ENCODE assay signal across 1 cellular context in the genomic region with DNA sequence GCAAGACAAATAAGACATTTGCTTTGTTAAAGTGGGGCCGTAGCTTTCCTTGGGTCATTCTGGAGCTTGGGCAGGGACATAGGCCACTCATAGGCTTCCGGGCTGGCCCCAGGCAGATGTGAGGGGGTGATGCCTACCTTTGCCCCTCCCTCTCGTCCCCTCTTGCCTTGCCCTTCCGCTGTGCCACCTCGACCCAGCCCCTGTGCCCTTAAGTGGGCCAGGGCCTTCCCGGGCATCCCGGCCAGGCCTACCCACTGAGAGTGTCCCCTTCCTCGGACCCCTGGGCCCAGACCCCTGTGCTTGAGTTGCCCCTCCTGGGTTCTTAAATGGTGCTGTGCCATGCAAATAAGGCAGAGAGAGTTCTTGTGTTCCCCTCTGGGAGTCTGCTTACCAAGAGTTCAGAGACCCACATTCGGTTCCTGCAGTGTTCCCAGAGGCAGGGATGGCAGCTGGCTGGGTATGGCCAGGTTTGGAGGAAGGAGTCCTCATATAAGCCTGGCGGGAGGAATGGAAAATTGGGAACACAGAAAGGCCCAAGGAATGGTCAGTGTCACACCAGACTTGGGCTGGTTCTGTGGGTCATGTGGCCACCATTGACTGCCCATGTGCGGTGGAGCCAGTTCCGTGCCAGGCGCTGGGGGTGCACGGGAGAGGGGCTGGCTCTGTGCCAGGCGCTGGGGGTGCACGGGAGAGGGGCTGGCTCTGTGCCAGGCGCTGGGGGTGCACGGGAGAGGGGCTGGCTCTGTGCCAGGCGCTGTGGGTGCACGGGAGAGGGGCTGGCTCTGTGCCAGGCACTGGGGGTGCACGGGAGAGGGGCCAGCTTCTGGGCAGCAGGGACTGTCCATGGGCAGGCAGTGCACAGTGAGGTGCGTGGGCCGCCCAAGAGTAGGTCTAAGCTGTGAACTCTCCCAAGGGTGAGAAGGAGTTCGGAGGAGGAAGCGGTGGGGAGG.
A peak's percentile ranks its signal among the peaks of the same experiment; 100 is the strongest.
TF ChIP-seq lines count a peak whose summit lies in the region.

No MANE protein-coding gene starts in this region.

TF ChIP-seq in HEK293, 187 proteins besides CTCF, POLR2A, EP300 and RAD21 (continued from another document):
- TF ChIP-seq, protein P1, sequence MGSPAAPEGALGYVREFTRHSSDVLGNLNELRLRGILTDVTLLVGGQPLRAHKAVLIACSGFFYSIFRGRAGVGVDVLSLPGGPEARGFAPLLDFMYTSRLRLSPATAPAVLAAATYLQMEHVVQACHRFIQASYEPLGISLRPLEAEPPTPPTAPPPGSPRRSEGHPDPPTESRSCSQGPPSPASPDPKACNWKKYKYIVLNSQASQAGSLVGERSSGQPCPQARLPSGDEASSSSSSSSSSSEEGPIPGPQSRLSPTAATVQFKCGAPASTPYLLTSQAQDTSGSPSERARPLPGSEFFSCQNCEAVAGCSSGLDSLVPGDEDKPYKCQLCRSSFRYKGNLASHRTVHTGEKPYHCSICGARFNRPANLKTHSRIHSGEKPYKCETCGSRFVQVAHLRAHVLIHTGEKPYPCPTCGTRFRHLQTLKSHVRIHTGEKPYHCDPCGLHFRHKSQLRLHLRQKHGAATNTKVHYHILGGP (tag by site-specific recombination; IDR thresholded peaks at IDR 0.05), result 0 out of 2 replicates have a peak, but pooled peaks have one; percentile 30
- TF ChIP-seq, protein P2, sequence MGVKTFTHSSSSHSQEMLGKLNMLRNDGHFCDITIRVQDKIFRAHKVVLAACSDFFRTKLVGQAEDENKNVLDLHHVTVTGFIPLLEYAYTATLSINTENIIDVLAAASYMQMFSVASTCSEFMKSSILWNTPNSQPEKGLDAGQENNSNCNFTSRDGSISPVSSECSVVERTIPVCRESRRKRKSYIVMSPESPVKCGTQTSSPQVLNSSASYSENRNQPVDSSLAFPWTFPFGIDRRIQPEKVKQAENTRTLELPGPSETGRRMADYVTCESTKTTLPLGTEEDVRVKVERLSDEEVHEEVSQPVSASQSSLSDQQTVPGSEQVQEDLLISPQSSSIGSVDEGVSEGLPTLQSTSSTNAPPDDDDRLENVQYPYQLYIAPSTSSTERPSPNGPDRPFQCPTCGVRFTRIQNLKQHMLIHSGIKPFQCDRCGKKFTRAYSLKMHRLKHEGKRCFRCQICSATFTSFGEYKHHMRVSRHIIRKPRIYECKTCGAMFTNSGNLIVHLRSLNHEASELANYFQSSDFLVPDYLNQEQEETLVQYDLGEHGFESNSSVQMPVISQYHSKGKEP (tag by site-specific recombination; IDR thresholded peaks at IDR 0.05), result no peak
- no peak for TF ChIP-seq ZBTB48 (tag by site-specific recombination; IDR thresholded peaks at IDR 0.05)
- TF ChIP-seq ZNF664 (tag by site-specific recombination; IDR thresholded peaks at IDR 0.05), result no peak
- peak; percentile 15; the same call in 1 of the 2 replicates for TF ChIP-seq ZIC2 (tag by site-specific recombination; IDR thresholded peaks at IDR 0.05)
- no peak for TF ChIP-seq WT1 (tag by site-specific recombination; IDR thresholded peaks at IDR 0.05)
- peak; percentile 81; the same call in 1 of the 2 replicates for TF ChIP-seq ZNF544 (tag by site-specific recombination; IDR thresholded peaks at IDR 0.05)
